Comparison of ENCODE assay signal across 8 cellular contexts in the genomic region with DNA sequence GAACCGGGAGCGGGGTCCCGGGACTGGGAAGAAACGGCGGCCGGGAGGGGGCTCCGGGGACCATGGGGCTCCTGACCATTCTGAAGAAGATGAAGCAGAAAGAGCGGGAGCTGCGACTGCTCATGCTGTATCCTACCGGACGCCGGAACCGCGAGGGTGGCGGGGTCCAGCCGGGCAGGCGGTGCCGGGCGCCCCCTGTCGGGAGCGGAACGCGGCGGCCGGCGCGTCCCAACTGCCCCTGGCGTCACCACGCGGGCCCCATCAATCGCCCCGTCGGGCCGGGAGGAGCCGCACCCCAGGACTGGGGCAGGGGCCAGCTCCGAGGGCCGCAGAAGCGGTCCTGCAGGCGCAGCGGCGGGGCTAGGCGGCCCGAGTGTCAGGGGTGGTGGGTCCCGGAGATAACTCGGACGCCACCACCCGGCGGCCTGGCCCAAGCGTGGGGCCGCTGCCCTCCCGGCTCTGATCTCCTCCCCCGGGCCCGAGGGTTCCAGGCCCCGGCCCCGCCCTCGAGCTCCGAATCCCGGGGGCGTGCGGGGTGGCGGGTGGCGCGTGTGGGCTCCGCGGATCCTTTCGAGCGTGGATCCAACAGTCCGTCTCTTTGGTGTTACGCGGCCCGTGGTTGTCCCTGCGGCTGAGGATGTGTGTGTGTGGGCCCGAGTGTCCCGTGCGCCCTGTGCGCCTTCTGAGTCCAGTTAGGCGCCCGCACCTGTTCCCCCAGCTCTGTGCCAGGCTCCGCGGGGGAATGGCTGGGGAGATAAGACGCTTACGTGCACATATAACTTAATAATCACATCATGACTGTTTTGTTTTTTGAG. TPM values are rescaled to one million over a fixed set of nuclear protein-coding genes. Genes with fewer than 3 reads are reported as not detected.
DNase-seq lines count a peak whose midpoint lies in the region; ATAC-seq, FAIRE-seq and TF ChIP-seq lines count a peak whose summit lies in the region.

A gene (plus strand): TSS at position 15 of the 815 bp plus-strand sequence. CDS start 48 bp downstream, at position 63.

- no peaks in the 10 kb centered on the region for H3K9me3 ChIP-seq in ovary

- H3K4me1 ChIP-seq in ovary (ENCODE audit: insufficient read depth): peaks cover 2% of the 10 kb centered on the region

- no peaks in the 10 kb centered on the region for H3K9me3 Mint-ChIP-seq in activated T-cell treated with anti-CD3 and anti-CD28 coated beads, Interleukin-2, amount 50 U/mL, for 4 hours

- peak; percentile 77 for DNase-seq in A172 (ENCODE audit: low spot score)
- DNase-seq in GM12891 (ENCODE audit: insufficient read length, low spot score): peak; percentile 97
- DNase-seq in NCI-H510A treated with DMSO at 0.1 percent for 48 hours (lab: John Stamatoyannopoulos, UW): peak; percentile 79
- DNase-seq in activated T-cell treated with anti-CD3 and anti-CD28 coated beads, Interleukin-2, amount 50 U/mL, for 4 hours: peak; percentile 34
- peak; percentile 31 for DNase-seq in fibroblast of villous mesenchyme (ENCODE audit: low read depth)
- DNase-seq in ovary: no peak
- DNase-seq in retina: no peak

- TF ChIP-seq POLR2A in GM12891 (IDR thresholded peaks at IDR 0.05; ENCODE audit: low read depth, low read length): 0 out of 2 replicates have a peak, but pooled peaks have one; percentile 34
- TF ChIP-seq POLR2A in ovary (IDR thresholded peaks at IDR 0.05): peak; percentile 32

- ATAC-seq in HG02642 (IDR thresholded peaks at IDR 0.05; ENCODE audit: poor library complexity, unreplicated experiment): peak; percentile 71
- peak; percentile 71 to 73 for ATAC-seq in activated T-cell treated with anti-CD3 and anti-CD28 coated beads, Interleukin-2, amount 50 U/mL, for 4 hours

- WGBS in ovary, 3 donors: 1 to 2% (median 1%) methylated on average over 57 to 82 of the region's 82 CpGs

- H3K4me1 Mint-ChIP-seq in activated T-cell treated with anti-CD3 and anti-CD28 coated beads, Interleukin-2, amount 50 U/mL, for 4 hours (ENCODE audit: low read depth): peaks cover 22% of the 10 kb centered on the region

- FAIRE-seq in GM12891 (lab: Jason Lieb, UNC): no peak

- H3K27me3 Mint-ChIP-seq in activated T-cell treated with anti-CD3 and anti-CD28 coated beads, Interleukin-2, amount 50 U/mL, for 4 hours (ENCODE audit: low read depth): no peaks in the 10 kb centered on the region

- peak within 1 kb of the TSS; percentile 90 for H3K4me3 Mint-ChIP-seq in activated T-cell treated with anti-CD3 and anti-CD28 coated beads, Interleukin-2, amount 50 U/mL, for 4 hours

- peak within 1 kb of the TSS; percentile 94 to 99 for H3K27ac ChIP-seq in ovary

- TF ChIP-seq EP300 in ovary (IDR thresholded peaks at IDR 0.05): no peak

- TF ChIP-seq CTCF in fibroblast of villous mesenchyme (IDR thresholded peaks at IDR 0.05; ENCODE audit: insufficient read depth, low read depth, low read length) (peak; percentile 71), ovary (IDR thresholded peaks at IDR 0.05) (peak; percentile 74 to 93 (median 83))

- H3K27me3 ChIP-seq in ovary: no peaks in the 10 kb centered on the region

- no peaks in the 10 kb centered on the region for H3K36me3 ChIP-seq in ovary

- intact Hi-C loops in ovary (cut with DNase I): loop anchor here (5.0 to 10.0 kb wide), 7 partner anchors 73 to 170 kb away; a partner anchor contains a TSS

- H3K36me3 Mint-ChIP-seq in activated T-cell treated with anti-CD3 and anti-CD28 coated beads, Interleukin-2, amount 50 U/mL, for 4 hours (ENCODE audit: insufficient read depth): peaks cover 5% of the 10 kb centered on the region

- H3K4me3 ChIP-seq in fibroblast of villous mesenchyme (ENCODE audit: low read depth, low read length): peak within 1 kb of the TSS; percentile 89
- peak within 1 kb of the TSS; percentile 56 for H3K4me3 ChIP-seq in ovary

TF ChIP-seq in GM12891, 5 proteins besides CTCF, POLR2A, EP300 and RAD21:
- TF ChIP-seq POLR2AphosphoS5 (IDR thresholded peaks at IDR 0.05; ENCODE audit: low read depth, low read length): peak; percentile 67
- TF ChIP-seq PAX5 (IDR thresholded peaks at IDR 0.05; ENCODE audit: insufficient read depth, low read length, severe bottlenecking): no peak
- TF ChIP-seq SPI1 (IDR thresholded peaks at IDR 0.05; ENCODE audit: low read depth, low read length): no peak; the same call in 1 of the 2 replicates
- peak; percentile 58; the same call in 1 of the 2 replicates for TF ChIP-seq TAF1 (IDR thresholded peaks at IDR 0.05; ENCODE audit: low read depth, low read length)
- TF ChIP-seq POU2F2 (IDR thresholded peaks at IDR 0.05; ENCODE audit: low read depth, low read length): no peak

RNA-seq across cellular contexts. Expression of the gene that starts here (rescaled TPM):
- total RNA-seq in A172 (2014; rRNA removed; shearing (Covaris generic)): 170 and 196 TPM in 2 replicates
- 94.2 TPM for polyA plus RNA-seq in GM12891 (2012; ENCODE audit: low read depth, missing spikeins)
- total RNA-seq in activated T-cell treated with anti-CD3 and anti-CD28 coated beads, Interleukin-2, amount 50 U/mL, for 4 hours: 100 to 1,000 TPM in 2 of 3 donors, 10 to 100 TPM in 1; 84.9 to 104 (median 104) TPM
- total RNA-seq in fibroblast of villous mesenchyme: 44.5 and 73.4 TPM in 2 replicates
- 100 to 1,000 TPM in 4 of 7 donors, 10 to 100 TPM in 3; 77.3 to 147 (median 101) TPM for total RNA-seq in ovary
- 10 to 100 TPM; 60.9 to 86.3 TPM for polyA plus RNA-seq in ovary

Comparison
In these comparisons a context has a peak if more than half of its experiments do, and no peak if none do; other contexts are left out.
1. DNase-seq: peak in A172 (single experiment), GM12891 (single experiment), NCI-H510A treated with DMSO at 0.1 percent for 48 hours (single experiment), activated T-cell treated with anti-CD3 and anti-CD28 coated beads, Interleukin-2, amount 50 U/mL, for 4 hours (single experiment) and fibroblast of villous mesenchyme (single experiment); none in ovary (0 of 5) and retina (single experiment).